Comparison of ENCODE assay signal across 8 cellular contexts in genomic region chr6:21597243-21597682, GRCh38. TPM values are rescaled to one million over a fixed set of nuclear protein-coding genes. Genes with fewer than 3 reads are reported as not detected.
DNase-seq lines count a peak whose midpoint lies in the region; ATAC-seq and TF ChIP-seq lines count a peak whose summit lies in the region.

No MANE protein-coding gene starts in this region.

- peak overlapping the region; percentile 76 for H3K27ac Mint-ChIP-seq in activated naive CD4-positive, alpha-beta T cell treated with anti-CD3 and anti-CD28 coated beads, Interleukin-2, amount 10 ng/mL, durations not matched to agents 7 days and 5 days
- peak overlapping the region; percentile 96 for H3K27ac Mint-ChIP-seq in type B pancreatic cell

- H3K4me3 ChIP-seq in adipocyte (ENCODE audit: low read length) (peak overlapping the region; percentile 94), right lobe of liver (peak overlapping the region; percentile 55 to 66 (median 60))

- ATAC-seq in right lobe of liver (no peak), GM19035 (IDR thresholded peaks at IDR 0.05; ENCODE audit: unreplicated experiment) (no peak), HG02678 (IDR thresholded peaks at IDR 0.05; ENCODE audit: unreplicated experiment) (no peak)

- no peaks in the 10 kb centered on the region for H3K27me3 ChIP-seq in adipocyte (replicated peaks; ENCODE audit: control insufficient read depth, insufficient read depth, low read length)
- H3K27me3 ChIP-seq in right lobe of liver, result no peaks in the 10 kb centered on the region

- H3K27me3 Mint-ChIP-seq in activated naive CD4-positive, alpha-beta T cell treated with anti-CD3 and anti-CD28 coated beads, Interleukin-2, amount 10 ng/mL, durations not matched to agents 7 days and 5 days, result peaks cover 51% of the 10 kb centered on the region
- peaks cover 4% of the 10 kb centered on the region for H3K27me3 Mint-ChIP-seq in type B pancreatic cell

- H3K9me3 ChIP-seq in adipocyte (ENCODE audit: control insufficient read depth, low read length) (no peaks in the 10 kb centered on the region), right lobe of liver (no peaks in the 10 kb centered on the region)

- H3K36me3 ChIP-seq in adipocyte (ENCODE audit: control insufficient read depth, insufficient read depth, low read length, severe bottlenecking) (no peaks in the 10 kb centered on the region), right lobe of liver (no peaks in the 10 kb centered on the region)

- peak overlapping the region; percentile 89 for H3K9ac ChIP-seq in adipocyte (ENCODE audit: low read length)

- H3K36me3 Mint-ChIP-seq in activated naive CD4-positive, alpha-beta T cell treated with anti-CD3 and anti-CD28 coated beads, Interleukin-2, amount 10 ng/mL, durations not matched to agents 7 days and 5 days, result peaks cover 10% of the 10 kb centered on the region
- peaks cover 54% of the 10 kb centered on the region for H3K36me3 Mint-ChIP-seq in type B pancreatic cell

- no peak for DNase-seq in activated naive CD4-positive, alpha-beta T cell treated with anti-CD3 and anti-CD28 coated beads, Interleukin-2, amount 10 ng/mL, durations not matched to agents 7 days and 5 days
- no peak for DNase-seq in activated naive CD4-positive, alpha-beta T cell treated with anti-CD3 and anti-CD28 coated beads, Interleukin-2, amount 50 U/mL, for 16 hours
- DNase-seq in adipocyte (ENCODE audit: low read depth) (no peak), right lobe of liver (no peak), type B pancreatic cell (ENCODE audit: extremely low spot score, unreplicated experiment) (no peak), NCI-H1105 (lab: John Stamatoyannopoulos, UW) (no peak)

- H3K4me3 Mint-ChIP-seq in activated naive CD4-positive, alpha-beta T cell treated with anti-CD3 and anti-CD28 coated beads, Interleukin-2, amount 10 ng/mL, durations not matched to agents 7 days and 5 days, result peak overlapping the region; percentile 52
- H3K4me3 Mint-ChIP-seq in type B pancreatic cell, result peak overlapping the region; percentile 98

- no peak for TF ChIP-seq POLR2A in right lobe of liver (IDR thresholded peaks at IDR 0.05)

- CTCF ChIA-PET in activated naive CD4-positive, alpha-beta T cell treated with anti-CD3 and anti-CD28 coated beads, Interleukin-2, amount 10 ng/mL, durations not matched to agents 7 days and 5 days (lab: Charles Lee), result interaction anchor here (1.0 kb wide), 1 partner anchor 9 kb away, joined by 4 read pairs; no protein-coding TSS in a partner anchor

- peaks cover 17% of the 10 kb centered on the region for H3K4me1 ChIP-seq in adipocyte (ENCODE audit: control insufficient read depth, insufficient read depth, low read length)
- H3K4me1 ChIP-seq in right lobe of liver, result peaks cover 0 to 6% (median 0%) of the 10 kb centered on the region in 4 donors

- H3K9me3 Mint-ChIP-seq in activated naive CD4-positive, alpha-beta T cell treated with anti-CD3 and anti-CD28 coated beads, Interleukin-2, amount 10 ng/mL, durations not matched to agents 7 days and 5 days, result no peaks in the 10 kb centered on the region
- H3K9me3 Mint-ChIP-seq in type B pancreatic cell, result peaks cover 5% of the 10 kb centered on the region

- 26% methylated on average over 7 of the region's 7 CpGs for whole genome bisulfite sequencing in right lobe of liver (ENCODE audit: insufficient coverage, low coverage, low lambda C conversion rate, missing lambda C conversion rate)

- peaks cover 22% of the 10 kb centered on the region for H3K4me1 Mint-ChIP-seq in activated naive CD4-positive, alpha-beta T cell treated with anti-CD3 and anti-CD28 coated beads, Interleukin-2, amount 10 ng/mL, durations not matched to agents 7 days and 5 days
- H3K4me1 Mint-ChIP-seq in type B pancreatic cell (ENCODE audit: unreplicated experiment), result peaks cover 31% of the 10 kb centered on the region

- intact Hi-C loops in right lobe of liver (cut with DNase I), result no loop called here

- H3K27ac ChIP-seq in right lobe of liver, result peak overlapping the region in 2 of 3 donors; percentile 59 to 90

- no peak for TF ChIP-seq CTCF in right lobe of liver (IDR thresholded peaks at IDR 0.05)
- TF ChIP-seq CTCF in type B pancreatic cell (conservative IDR thresholded peaks at IDR 0.05), result peak; percentile 14

RNA-seq across cellular contexts. Expression of gene SOX4, which starts 3.7 kb away (rescaled TPM):
- 10 to 100 TPM in 1 of 6 experiments, 1 to 10 TPM in 4, under 1 TPM in 1; 0.81 to 22.5 (median 2.4) TPM for total RNA-seq in right lobe of liver
- total RNA-seq in type B pancreatic cell (ENCODE audit: low replicate concordance), result 138 and 152 TPM in 2 replicates
